ENCODE assay signal across 24 cellular contexts in the genomic region with DNA sequence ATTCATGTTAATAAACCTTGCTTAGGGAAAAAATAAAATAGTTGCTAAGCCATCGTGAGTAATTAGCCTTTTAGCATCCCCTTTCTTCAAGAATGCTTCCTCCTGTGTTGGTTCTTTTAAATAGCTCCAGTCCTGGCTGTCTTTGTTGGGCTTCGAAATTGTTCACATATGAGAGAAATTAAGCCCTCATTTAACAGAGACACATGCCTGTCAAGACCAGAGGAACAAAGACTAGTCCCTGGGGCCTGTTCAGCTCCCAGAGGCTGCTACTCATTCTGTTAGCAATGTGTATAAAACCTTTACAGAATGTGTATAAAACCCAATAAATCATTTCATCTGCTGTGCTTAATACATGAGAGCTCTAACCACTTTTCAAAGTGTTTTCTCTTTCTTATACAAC.
DNase-seq lines count a peak whose midpoint lies in the region; ATAC-seq and TF ChIP-seq lines count a peak whose summit lies in the region.
"Had no signal": no experiment of that assay in that cellular context is flagged by ENCODE, and none has a peak within 500 bp of the region (broad histone marks: within the 10 kb centered on the region; RNA-seq: fewer than 3 reads in every experiment).

No MANE protein-coding gene starts in this region.

- no peaks in the 10 kb centered on the region for H3K79me2 ChIP-seq in mesendoderm (ENCODE audit: control insufficient read depth, insufficient read depth, low read length)
- H3K79me2 ChIP-seq: hepatocyte had no signal

- no peak overlapping the region for H3K4ac ChIP-seq in mesendoderm (ENCODE audit: low read depth, low read length)

- H3K27ac ChIP-seq in A673 (ENCODE audit: low read depth, low read length, poor library complexity, severe bottlenecking) = peak overlapping the region; percentile 62
- H3K27ac ChIP-seq in SK-N-MC = peak overlapping the region; percentile 90
- no peak overlapping the region for H3K27ac ChIP-seq in mesendoderm (ENCODE audit: low read depth, low read length)
- H3K27ac ChIP-seq: hepatocyte, HL-60, neutrophil had no signal

- H3K23ac ChIP-seq in mesendoderm (ENCODE audit: low read length) = no peak overlapping the region

- H3K79me1 ChIP-seq in mesendoderm (ENCODE audit: low read length) = no peaks in the 10 kb centered on the region

- intact Hi-C loops in A673 (cut with micrococcal nuclease; ENCODE audit: unreplicated experiment) = loop anchor here (10.0 kb wide), 2 partner anchors 145 to 435 kb away; no protein-coding TSS in a partner anchor

- H3K27me3 ChIP-seq in A673 (replicated peaks; ENCODE audit: insufficient read depth, low read depth, low read length, poor library complexity) (no peaks in the 10 kb centered on the region), mesendoderm (ENCODE audit: insufficient read depth, low read length, poor library complexity) (no peaks in the 10 kb centered on the region)
- H3K27me3 ChIP-seq: foreskin keratinocyte, hepatocyte, neutrophil had no signal

- no peaks in the 10 kb centered on the region for H3K36me3 ChIP-seq in A673 (ENCODE audit: insufficient read depth, low read length, poor library complexity, severe bottlenecking)
- H3K36me3 ChIP-seq in SK-N-MC (ENCODE audit: insufficient read depth, low read length) = peaks cover 36% of the 10 kb centered on the region
- H3K36me3 ChIP-seq in mesendoderm (ENCODE audit: control insufficient read depth, insufficient read depth, low read length) = no peaks in the 10 kb centered on the region
- H3K36me3 ChIP-seq: neutrophil had no signal

- POLR2A ChIA-PET in A673 (lab: Charles Lee; ENCODE audit: low non-redundant PET) = interaction anchor here (0.7 kb wide), 1 partner anchor 328 kb away, joined by 3 read pairs; no protein-coding TSS in a partner anchor

- no peak overlapping the region for H3K56ac ChIP-seq in mesendoderm (ENCODE audit: low read length)

- H2BK120ac ChIP-seq in mesendoderm (ENCODE audit: low read depth, low read length) = no peak overlapping the region

- H3K4me1 ChIP-seq in A673 (ENCODE audit: insufficient read depth, low read length, poor library complexity, severe bottlenecking) (peaks cover 50% of the 10 kb centered on the region), mesendoderm (ENCODE audit: control insufficient read depth, low read depth, low read length) (no peaks in the 10 kb centered on the region)

- no peak overlapping the region for H2BK5ac ChIP-seq in mesendoderm (ENCODE audit: low read length)

- WGBS in mesendoderm (ENCODE audit: extremely low coverage, insufficient coverage, low lambda C conversion rate) = no CpG with 5 or more reads among the region's 2 CpGs

- no peak overlapping the region for H2BK15ac ChIP-seq in mesendoderm (replicated peaks; ENCODE audit: low read depth)

- H3K9ac ChIP-seq in SK-N-MC (ENCODE audit: insufficient read length) = peak overlapping the region; percentile 18
- H3K9ac ChIP-seq in mesendoderm (ENCODE audit: low read length) = no peak overlapping the region

- H2AK5ac ChIP-seq in mesendoderm (ENCODE audit: low read length) = no peak overlapping the region

- H4K5ac ChIP-seq in mesendoderm (ENCODE audit: low read length) = no peak overlapping the region

- H4K8ac ChIP-seq in mesendoderm (ENCODE audit: low read depth, low read length) = no peak overlapping the region

- ATAC-seq in GM19463 (IDR thresholded peaks at IDR 0.05; ENCODE audit: unreplicated experiment) = no peak
- no peak for ATAC-seq in GM18519 (IDR thresholded peaks at IDR 0.05; ENCODE audit: low FRiP score, unreplicated experiment)
- ATAC-seq: activated T-cell treated with anti-CD3 and anti-CD28 coated beads, Interleukin-2, amount 50 U/mL, for 4 hours; foreskin keratinocyte had no signal

- BruUV-seq in A673 (replicated peaks; lab: Mats Ljungman, UMichigan) = no TSS peak

- no peak overlapping the region for H3K18ac ChIP-seq in mesendoderm (ENCODE audit: low read length)

- CTCF ChIA-PET in A673 (lab: Charles Lee) = no interaction called here

- no peak overlapping the region for H3K4me3 ChIP-seq in A673 (ENCODE audit: low read depth, low read length, poor library complexity, severe bottlenecking)
- H3K4me3 ChIP-seq in SK-N-MC = peak overlapping the region; percentile 22
- H3K4me3 ChIP-seq in mesendoderm (ENCODE audit: low read length) = no peak overlapping the region
- H3K4me3 ChIP-seq: hepatocyte had no signal

- no peak for TF ChIP-seq CTCF in A673 (conservative IDR thresholded peaks at IDR 0.05; ENCODE audit: low read depth, low read length)

- no peaks in the 10 kb centered on the region for H3K9me3 ChIP-seq in A673 (ENCODE audit: low read depth, low read length, poor library complexity, severe bottlenecking)
- no peaks in the 10 kb centered on the region for H3K9me3 ChIP-seq in SK-N-MC (ENCODE audit: low read depth, low read length)
- H3K9me3 ChIP-seq: neutrophil had no signal

- DNase-seq in A673 (ENCODE audit: low spot score) (peak; percentile 95), GM04503 (ENCODE audit: low read depth) (peak; percentile 16), SK-N-MC (ENCODE audit: low read depth, low spot score) (no peak), mesendoderm (peak; percentile 11), epidermal melanocyte (ENCODE audit: insufficient read length, low spot score) (no peak), ecto neural progenitor cell (ENCODE audit: low spot score) (no peak)
- DNase-seq: activated CD4-positive, alpha-beta T cell treated with anti-CD3 and anti-CD28 coated beads for 1 hour; activated CD8-positive, alpha-beta memory T cell treated with anti-CD3 and anti-CD28 coated beads for 24 hours; activated naive CD4-positive, alpha-beta T cell treated with Interleukin-2 at 50 U/mL for 16 hours; activated T-cell treated with anti-CD3 and anti-CD28 coated beads, Interleukin-2, amount 50 U/mL, for 4 hours; caudate nucleus; CD4-positive, alpha-beta memory T cell; dermis blood vessel endothelial cell; foreskin keratinocyte; NCI-H1092; NCI-H2081 treated with DMSO at 0.1 percent for 48 hours; NCI-H774; OCI-M1; stimulated activated CD4-positive, alpha-beta T cell treated with anti-CD3 and anti-CD28 coated beads, Interleukin-1b, Interleukin-23, amount 100 ng/mL, for 48 hours had no signal

- no peak overlapping the region for H3K4me2 ChIP-seq in mesendoderm (ENCODE audit: low read length)
- H3K4me2 ChIP-seq: hepatocyte had no signal

Comparison
In these comparisons a context has a peak if more than half of its experiments do, and no peak if none do; other contexts are left out.
1. DNase-seq: peak in A673 (single experiment), GM04503 (single experiment) and mesendoderm (single experiment); none in SK-N-MC (single experiment), epidermal melanocyte (single experiment) and ecto neural progenitor cell (single experiment).